14 cellular contexts compared by ENCODE assay signal in the genomic region with DNA sequence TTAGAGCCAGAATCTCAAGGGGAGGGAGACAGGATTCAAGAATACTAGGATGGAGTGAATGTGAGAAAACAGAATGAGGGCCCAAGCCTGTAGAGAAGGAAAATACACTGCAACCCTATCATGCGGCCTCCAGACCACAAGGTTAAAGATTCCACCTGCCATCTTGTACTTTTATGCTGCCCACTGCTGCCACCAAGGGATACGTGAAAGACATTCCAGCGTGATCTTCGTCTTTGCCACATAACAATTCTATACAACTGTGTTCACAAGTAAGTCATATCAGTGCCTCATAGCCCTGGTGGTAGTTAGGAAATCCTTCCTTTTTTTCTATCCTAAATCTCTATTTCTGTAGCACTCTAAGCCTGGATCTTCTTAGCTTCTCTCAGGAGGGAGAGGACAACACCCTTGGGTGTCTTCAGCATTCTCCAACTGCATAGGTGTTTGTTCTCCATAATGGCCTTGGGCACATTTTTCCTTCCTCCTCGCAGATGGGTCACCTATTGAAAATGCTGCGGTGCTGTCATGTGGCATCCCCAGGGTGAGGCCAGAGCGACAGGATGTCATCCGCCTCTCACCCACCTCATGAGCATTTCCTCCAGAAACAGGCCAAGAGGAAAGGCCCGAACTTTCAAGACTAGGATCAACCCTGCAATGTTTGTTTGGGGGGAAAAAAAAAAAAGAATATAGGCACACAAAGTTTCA. TPM values are rescaled to one million over a fixed set of nuclear protein-coding genes. Genes with fewer than 3 reads are reported as not detected.
DNase-seq lines count a peak whose midpoint lies in the region; ATAC-seq and TF ChIP-seq lines count a peak whose summit lies in the region.
"Had no signal": no experiment of that assay in that cellular context is flagged by ENCODE, and none has a peak within 500 bp of the region (broad histone marks: within the 10 kb centered on the region; RNA-seq: fewer than 3 reads in every experiment).

No MANE protein-coding gene starts in this region.

- peak; percentile 20 for ATAC-seq in activated naive CD8-positive, alpha-beta T cell treated with anti-CD3 and anti-CD28 coated beads, Interleukin-2, amount 50 U/mL, for 24 hours
- no peak for ATAC-seq in left colon
- ATAC-seq: A549, mucosa of descending colon had no signal

- H3K79me2 ChIP-seq in Karpas-422 (ENCODE audit: low read length), result no peaks in the 10 kb centered on the region
- H3K79me2 ChIP-seq in osteoblast (ENCODE audit: insufficient read depth, low read length), result no peaks in the 10 kb centered on the region

- no peaks in the 10 kb centered on the region for H3K27me3 Mint-ChIP-seq in activated naive CD8-positive, alpha-beta T cell treated with anti-CD3 and anti-CD28 coated beads, Interleukin-2, amount 50 U/mL, for 24 hours

- DNase-seq in NCI-H82 (lab: John Stamatoyannopoulos, UW), result peak; percentile 39
- DNase-seq in NCI-H82 treated with DMSO at 0.1 percent for 48 hours (lab: John Stamatoyannopoulos, UW; ENCODE audit: unreplicated experiment), result no peak
- DNase-seq in Karpas-422, result peak; percentile 51
- no peak for DNase-seq in activated naive CD8-positive, alpha-beta T cell treated with anti-CD3 and anti-CD28 coated beads, Interleukin-2, amount 50 U/mL, for 24 hours
- peak; percentile 8 for DNase-seq in osteoblast (ENCODE audit: insufficient read length, low spot score, missing footprints)
- DNase-seq in activated gamma-delta T cell (lab: John Stamatoyannopoulos, UW), result no peak
- DNase-seq in NK-92 (lab: John Stamatoyannopoulos, UW; ENCODE audit: unreplicated experiment), result no peak
- DNase-seq in left colon, result no peak
- DNase-seq: DMS79, mucosa of descending colon, NCI-H146 had no signal

- no peak overlapping the region for H3K27ac ChIP-seq in Karpas-422 (ENCODE audit: low read length)
- peak overlapping the region; percentile 13 for H3K27ac ChIP-seq in osteoblast (ENCODE audit: low read depth, low read length)
- H3K27ac ChIP-seq: A549 had no signal

- H4K20me1 ChIP-seq in Karpas-422 (ENCODE audit: insufficient read depth, low read depth, low read length) (no peaks in the 10 kb centered on the region), osteoblast (ENCODE audit: insufficient read depth, low read length) (peaks cover under 1% of the 10 kb centered on the region)

- no peak overlapping the region for H3K4me2 ChIP-seq in Karpas-422 (ENCODE audit: low read depth, low read length, poor library complexity, severe bottlenecking)
- H3K4me2 ChIP-seq in osteoblast (ENCODE audit: insufficient read depth, low read length), result no peak overlapping the region
- H3K4me2 ChIP-seq: A549 had no signal

- peaks cover 46% of the 10 kb centered on the region for H3K4me1 Mint-ChIP-seq in activated naive CD8-positive, alpha-beta T cell treated with anti-CD3 and anti-CD28 coated beads, Interleukin-2, amount 50 U/mL, for 24 hours

- H3K4me1 ChIP-seq in Karpas-422 (ENCODE audit: low read length), result peaks cover 6% of the 10 kb centered on the region
- peaks cover 40% of the 10 kb centered on the region for H3K4me1 ChIP-seq in osteoblast (ENCODE audit: insufficient read depth, low read length)

- H3K36me3 Mint-ChIP-seq in activated naive CD8-positive, alpha-beta T cell treated with anti-CD3 and anti-CD28 coated beads, Interleukin-2, amount 50 U/mL, for 24 hours (ENCODE audit: low read depth), result no peaks in the 10 kb centered on the region

- no peak overlapping the region for H2AFZ ChIP-seq in Karpas-422 (ENCODE audit: low read length)
- H2AFZ ChIP-seq in osteoblast (ENCODE audit: low read length), result no peak overlapping the region

- H3K27me3 ChIP-seq in Karpas-422 (ENCODE audit: low read length) (no peaks in the 10 kb centered on the region), osteoblast (ENCODE audit: insufficient read depth, low read length) (no peaks in the 10 kb centered on the region)
- H3K27me3 ChIP-seq: tibial nerve had no signal

- H3K36me3 ChIP-seq in Karpas-422 (ENCODE audit: insufficient read depth, low read length), result no peaks in the 10 kb centered on the region
- H3K36me3 ChIP-seq in osteoblast (ENCODE audit: insufficient read depth, low read length), result no peaks in the 10 kb centered on the region
- H3K36me3 ChIP-seq: tibial nerve had no signal

- H3K9ac ChIP-seq in Karpas-422 (ENCODE audit: low read length), result no peak overlapping the region

- TF ChIP-seq CTCF in osteoblast (IDR thresholded peaks at IDR 0.05; ENCODE audit: extremely low read depth, low read depth, low read length), result no peak

- H3K4me3 ChIP-seq in Karpas-422 (ENCODE audit: low read length), result no peak overlapping the region
- H3K4me3 ChIP-seq in osteoblast (ENCODE audit: insufficient read depth, low read length), result no peak overlapping the region
- H3K4me3 ChIP-seq: A549, mucosa of descending colon, tibial nerve had no signal

- H3K27ac Mint-ChIP-seq in activated naive CD8-positive, alpha-beta T cell treated with anti-CD3 and anti-CD28 coated beads, Interleukin-2, amount 50 U/mL, for 24 hours, result peak overlapping the region; percentile 37
- H3K27ac Mint-ChIP-seq: T-helper 2 cell treated with Interferon-gamma antibody and Interleukin-4, amounts not matched to agents 5 μg/mL and 100 μg/mL, for 36 hours had no signal

- no peaks in the 10 kb centered on the region for H3K9me3 Mint-ChIP-seq in activated naive CD8-positive, alpha-beta T cell treated with anti-CD3 and anti-CD28 coated beads, Interleukin-2, amount 50 U/mL, for 24 hours
- H3K9me3 Mint-ChIP-seq: T-helper 2 cell treated with Interferon-gamma antibody and Interleukin-4, amounts not matched to agents 5 μg/mL and 100 μg/mL, for 36 hours had no signal

- intact Hi-C loops in left colon (cut with DNase I, micrococcal nuclease), result no loop called here

- H3K9me3 ChIP-seq in Karpas-422 (ENCODE audit: low read length) (no peaks in the 10 kb centered on the region), osteoblast (ENCODE audit: low read depth, low read length) (no peaks in the 10 kb centered on the region)
- H3K9me3 ChIP-seq: A549, mucosa of descending colon, tibial nerve had no signal

- no peaks in the 10 kb centered on the region for H3K9me2 ChIP-seq in Karpas-422 (replicated peaks; ENCODE audit: insufficient read depth, low read length)

- no peak overlapping the region for H3K4me3 Mint-ChIP-seq in activated naive CD8-positive, alpha-beta T cell treated with anti-CD3 and anti-CD28 coated beads, Interleukin-2, amount 50 U/mL, for 24 hours
- H3K4me3 Mint-ChIP-seq: T-helper 2 cell treated with Interferon-gamma antibody and Interleukin-4, amounts not matched to agents 5 μg/mL and 100 μg/mL, for 36 hours had no signal

RNA-seq across cellular contexts. Expression of a gene that starts 13.6 kb away (rescaled TPM):
- total RNA-seq in Karpas-422 (2014; rRNA removed; shearing (Covaris generic); ENCODE audit: low replicate concordance), result 2,059 and 2,102 TPM in 2 replicates
- 2,232 and 2,713 TPM in 2 replicates for total RNA-seq in osteoblast
- 1,000 to 10,000 TPM; 3,363 to 4,788 TPM for total RNA-seq in left colon

Comparison
In these comparisons a context has a peak if more than half of its experiments do, and no peak if none do; other contexts are left out.
1. DNase-seq: peak in NCI-H82 (single experiment), Karpas-422 (single experiment) and osteoblast (single experiment); none in NCI-H82 treated with DMSO at 0.1 percent for 48 hours (single experiment), activated naive CD8-positive, alpha-beta T cell treated with anti-CD3 and anti-CD28 coated beads, Interleukin-2, amount 50 U/mL, for 24 hours (single experiment), activated gamma-delta T cell (single experiment), NK-92 (single experiment) and left colon (0 of 2).